1 cellular context compared by ENCODE assay signal in genomic region chr6:131627724-131628682, GRCh38.
TF ChIP-seq lines count a peak whose summit lies in the region.

A gene with protein sequence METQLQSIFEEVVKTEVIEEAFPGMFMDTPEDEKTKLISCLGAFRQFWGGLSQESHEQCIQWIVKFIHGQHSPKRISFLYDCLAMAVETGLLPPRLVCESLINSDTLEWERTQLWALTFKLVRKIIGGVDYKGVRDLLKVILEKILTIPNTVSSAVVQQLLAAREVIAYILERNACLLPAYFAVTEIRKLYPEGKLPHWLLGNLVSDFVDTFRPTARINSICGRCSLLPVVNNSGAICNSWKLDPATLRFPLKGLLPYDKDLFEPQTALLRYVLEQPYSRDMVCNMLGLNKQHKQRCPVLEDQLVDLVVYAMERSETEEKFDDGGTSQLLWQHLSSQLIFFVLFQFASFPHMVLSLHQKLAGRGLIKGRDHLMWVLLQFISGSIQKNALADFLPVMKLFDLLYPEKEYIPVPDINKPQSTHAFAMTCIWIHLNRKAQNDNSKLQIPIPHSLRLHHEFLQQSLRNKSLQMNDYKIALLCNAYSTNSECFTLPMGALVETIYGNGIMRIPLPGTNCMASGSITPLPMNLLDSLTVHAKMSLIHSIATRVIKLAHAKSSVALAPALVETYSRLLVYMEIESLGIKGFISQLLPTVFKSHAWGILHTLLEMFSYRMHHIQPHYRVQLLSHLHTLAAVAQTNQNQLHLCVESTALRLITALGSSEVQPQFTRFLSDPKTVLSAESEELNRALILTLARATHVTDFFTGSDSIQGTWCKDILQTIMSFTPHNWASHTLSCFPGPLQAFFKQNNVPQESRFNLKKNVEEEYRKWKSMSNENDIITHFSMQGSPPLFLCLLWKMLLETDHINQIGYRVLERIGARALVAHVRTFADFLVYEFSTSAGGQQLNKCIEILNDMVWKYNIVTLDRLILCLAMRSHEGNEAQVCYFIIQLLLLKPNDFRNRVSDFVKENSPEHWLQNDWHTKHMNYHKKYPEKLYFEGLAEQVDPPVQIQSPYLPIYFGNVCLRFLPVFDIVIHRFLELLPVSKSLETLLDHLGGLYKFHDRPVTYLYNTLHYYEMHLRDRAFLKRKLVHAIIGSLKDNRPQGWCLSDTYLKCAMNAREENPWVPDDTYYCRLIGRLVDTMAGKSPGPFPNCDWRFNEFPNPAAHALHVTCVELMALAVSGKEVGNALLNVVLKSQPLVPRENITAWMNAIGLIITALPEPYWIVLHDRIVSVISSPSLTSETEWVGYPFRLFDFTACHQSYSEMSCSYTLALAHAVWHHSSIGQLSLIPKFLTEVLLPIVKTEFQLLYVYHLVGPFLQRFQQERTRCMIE (N-terminal part only) (minus strand): TSS chr6:131628242. CDS start chr6:131628049, 193 bp downstream.

TF ChIP-seq in K562, 482 proteins besides CTCF, POLR2A, EP300 and RAD21 (continued from another document and continues in another):
- peak; percentile 83; the same call in 1 of the 2 replicates for TF ChIP-seq ZNF609 (CRISPR knock-in tag; IDR thresholded peaks at IDR 0.05; ENCODE audit: borderline replicate concordance)
- peak; percentile 35 for TF ChIP-seq ZFP36 (IDR thresholded peaks at IDR 0.05; ENCODE audit: low read depth, low read length, partially characterized antibody)
- TF ChIP-seq CHD4 (IDR thresholded peaks at IDR 0.05; ENCODE audit: insufficient read depth, insufficient replicate concordance, low read depth, low read length, poor library complexity, severe bottlenecking), result no peak
- no peak for TF ChIP-seq HMG20B (CRISPR knock-in tag; IDR thresholded peaks at IDR 0.05)
- no peak for TF ChIP-seq ZNF324 (CRISPR knock-in tag; IDR thresholded peaks at IDR 0.05)
- TF ChIP-seq, protein P1, sequence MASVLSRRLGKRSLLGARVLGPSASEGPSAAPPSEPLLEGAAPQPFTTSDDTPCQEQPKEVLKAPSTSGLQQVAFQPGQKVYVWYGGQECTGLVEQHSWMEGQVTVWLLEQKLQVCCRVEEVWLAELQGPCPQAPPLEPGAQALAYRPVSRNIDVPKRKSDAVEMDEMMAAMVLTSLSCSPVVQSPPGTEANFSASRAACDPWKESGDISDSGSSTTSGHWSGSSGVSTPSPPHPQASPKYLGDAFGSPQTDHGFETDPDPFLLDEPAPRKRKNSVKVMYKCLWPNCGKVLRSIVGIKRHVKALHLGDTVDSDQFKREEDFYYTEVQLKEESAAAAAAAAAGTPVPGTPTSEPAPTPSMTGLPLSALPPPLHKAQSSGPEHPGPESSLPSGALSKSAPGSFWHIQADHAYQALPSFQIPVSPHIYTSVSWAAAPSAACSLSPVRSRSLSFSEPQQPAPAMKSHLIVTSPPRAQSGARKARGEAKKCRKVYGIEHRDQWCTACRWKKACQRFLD (CRISPR knock-in tag; IDR thresholded peaks at IDR 0.05), result no peak
- peak; percentile 100 for TF ChIP-seq ZBTB40 (IDR thresholded peaks at IDR 0.05)
- TF ChIP-seq ZBTB40 (CRISPR knock-in tag; IDR thresholded peaks at IDR 0.05), result no peak
- TF ChIP-seq, protein P2, sequence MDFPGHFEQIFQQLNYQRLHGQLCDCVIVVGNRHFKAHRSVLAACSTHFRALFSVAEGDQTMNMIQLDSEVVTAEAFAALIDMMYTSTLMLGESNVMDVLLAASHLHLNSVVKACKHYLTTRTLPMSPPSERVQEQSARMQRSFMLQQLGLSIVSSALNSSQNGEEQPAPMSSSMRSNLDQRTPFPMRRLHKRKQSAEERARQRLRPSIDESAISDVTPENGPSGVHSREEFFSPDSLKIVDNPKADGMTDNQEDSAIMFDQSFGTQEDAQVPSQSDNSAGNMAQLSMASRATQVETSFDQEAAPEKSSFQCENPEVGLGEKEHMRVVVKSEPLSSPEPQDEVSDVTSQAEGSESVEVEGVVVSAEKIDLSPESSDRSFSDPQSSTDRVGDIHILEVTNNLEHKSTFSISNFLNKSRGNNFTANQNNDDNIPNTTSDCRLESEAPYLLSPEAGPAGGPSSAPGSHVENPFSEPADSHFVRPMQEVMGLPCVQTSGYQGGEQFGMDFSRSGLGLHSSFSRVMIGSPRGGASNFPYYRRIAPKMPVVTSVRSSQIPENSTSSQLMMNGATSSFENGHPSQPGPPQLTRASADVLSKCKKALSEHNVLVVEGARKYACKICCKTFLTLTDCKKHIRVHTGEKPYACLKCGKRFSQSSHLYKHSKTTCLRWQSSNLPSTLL (IDR thresholded peaks at IDR 0.05), result no peak
- no peak for TF ChIP-seq SAFB2 (IDR thresholded peaks at IDR 0.05; ENCODE audit: borderline replicate concordance, low read depth, low read length, severe bottlenecking)
- no peak for TF ChIP-seq FOXJ3 (CRISPR knock-in tag; IDR thresholded peaks at IDR 0.05)
- no peak for TF ChIP-seq IRF9 (tag; IDR thresholded peaks at IDR 0.05)
- 0 out of 2 replicates have a peak, but pooled peaks have one; percentile 41 for TF ChIP-seq FOXJ2 (tag; IDR thresholded peaks at IDR 0.05)
- TF ChIP-seq HDGF (IDR thresholded peaks at IDR 0.05), result no peak
- no peak for TF ChIP-seq DDX20 (tag; IDR thresholded peaks at IDR 0.05; ENCODE audit: low read depth)
- peak; percentile 86 for TF ChIP-seq ELF1 (tag; IDR thresholded peaks at IDR 0.05)
- TF ChIP-seq ID3 (CRISPR knock-in tag; IDR thresholded peaks at IDR 0.05), result no peak
- peak; percentile 86 for TF ChIP-seq ID3 (tag; IDR thresholded peaks at IDR 0.05)
- no peak for TF ChIP-seq ZNF780A (CRISPR knock-in tag; IDR thresholded peaks at IDR 0.05)
- peak; percentile 96 for TF ChIP-seq ZC3H11A (IDR thresholded peaks at IDR 0.05; ENCODE audit: low read depth, low read length)
- peak; percentile 55; the same call in 1 of the 2 replicates for TF ChIP-seq L3MBTL2 (IDR thresholded peaks at IDR 0.05)
- no peak for TF ChIP-seq TAF15 (IDR thresholded peaks at IDR 0.05; ENCODE audit: low read depth, low read length)
- peak; percentile 41 for TF ChIP-seq TEAD4 (IDR thresholded peaks at IDR 0.05; ENCODE audit: low read length)
- no peak for TF ChIP-seq TEAD4 (CRISPR knock-in tag; IDR thresholded peaks at IDR 0.05; ENCODE audit: borderline replicate concordance)
- no peak for TF ChIP-seq ZNF3 (CRISPR knock-in tag; IDR thresholded peaks at IDR 0.05)
- no peak for TF ChIP-seq ZNF436 (CRISPR knock-in tag; IDR thresholded peaks at IDR 0.05)
- peak; percentile 62 to 64 for TF ChIP-seq FOXK2 (conservative IDR thresholded peaks at IDR 0.05 in 1 of 2, IDR thresholded peaks at IDR 0.05 in 1 of 2; ENCODE audit: low read depth in 2 of 2)
- peak; percentile 79; a peak in 3 of 4 replicates for TF ChIP-seq SIX5 (IDR thresholded peaks at IDR 0.05; ENCODE audit: borderline replicate concordance in 1 of 2, insufficient read depth in 1 of 2, low read depth in 1 of 2, low read length in 2 of 2)
- TF ChIP-seq ILK (tag; IDR thresholded peaks at IDR 0.05; ENCODE audit: borderline replicate concordance, low read depth), result no peak
- TF ChIP-seq CBFA2T3 (IDR thresholded peaks at IDR 0.05), result no peak
- TF ChIP-seq NR1H2 (CRISPR knock-in tag; IDR thresholded peaks at IDR 0.05), result peak; percentile 94
- TF ChIP-seq PTTG1 (tag; IDR thresholded peaks at IDR 0.05; ENCODE audit: low read depth), result no peak
- no peak for TF ChIP-seq SLC30A9 (CRISPR knock-in tag; IDR thresholded peaks at IDR 0.05)
- peak; percentile 76 for TF ChIP-seq EP400 (IDR thresholded peaks at IDR 0.05)
- peak; percentile 96 for TF ChIP-seq TFAP4 (CRISPR knock-in tag; IDR thresholded peaks at IDR 0.05; ENCODE audit: borderline replicate concordance)
